ENCODE assay signal across 7 cellular contexts in genomic region chr3:129606522-129607390, GRCh38. TPM values are rescaled to one million over a fixed set of nuclear protein-coding genes. Genes with fewer than 3 reads are reported as not detected.
DNase-seq lines count a peak whose midpoint lies in the region; ATAC-seq, FAIRE-seq and TF ChIP-seq lines count a peak whose summit lies in the region.

TSS of gene PLXND1 (minus strand) at chr3:129606676. CDS start at chr3:129606639, 37 bp downstream.

- H3K27me3 Mint-ChIP-seq in WTC11 (ENCODE audit: low read depth), result peaks cover 39% of the 10 kb centered on the region

- peaks cover 63% of the 10 kb centered on the region for H3K4me1 Mint-ChIP-seq in WTC11

- H3K36me3 ChIP-seq in ectodermal cell (ENCODE audit: control insufficient read depth, insufficient read depth, low read length) (no peaks in the 10 kb centered on the region), HepG2 (replicated peaks in 1 of 2; ENCODE audit: control insufficient read depth in 1 of 2, insufficient read depth in 2 of 2, low read length in 2 of 2) (peaks cover 0 to under 1% of the 10 kb centered on the region in 2 experiments; a peak in 1 of 5 replicates)

- TF ChIP-seq POLR2A in HepG2 (IDR thresholded peaks at IDR 0.05; ENCODE audit: insufficient read depth in 1 of 2, low read depth in 2 of 2, low read length in 2 of 2), result no peak

- H3K4me1 ChIP-seq in ectodermal cell (ENCODE audit: control insufficient read depth, insufficient read depth, low read length), result peaks cover 21% of the 10 kb centered on the region
- peaks cover 74% of the 10 kb centered on the region for H3K4me1 ChIP-seq in HepG2 (ENCODE audit: insufficient read depth, low read length)

- in situ Hi-C loops in HepG2 (cut with HindIII; ENCODE audit: extremely low pct_ligation_motif_present, low pct_unique_long_range_greater_than_20kb), result no loop called here

- ATAC-seq in WTC11 (peak; percentile 50), HepG2 (peak; percentile 54)

- no TSS peak for BruUV-seq in HepG2 (replicated peaks; lab: Mats Ljungman, UMichigan)

- no peak for TF ChIP-seq CTCF in GM12864 (IDR thresholded peaks at IDR 0.05; ENCODE audit: low read depth, low read length, missing control alignments)
- TF ChIP-seq CTCF in WTC11 (IDR thresholded peaks at IDR 0.05), result no peak
- 0 out of 2 replicates have a peak, but pooled peaks have one; percentile 8 for TF ChIP-seq CTCF in HepG2 (CRISPR knock-in tag; IDR thresholded peaks at IDR 0.05)

- no peaks in the 10 kb centered on the region for H3K9me3 Mint-ChIP-seq in WTC11

- H3K4me3 Mint-ChIP-seq in WTC11, result peak within 1 kb of the TSS; percentile 90

- peaks cover 41% of the 10 kb centered on the region for H3K79me2 ChIP-seq in HepG2 (ENCODE audit: insufficient read depth, low read length)

- H3K27me3 ChIP-seq in ectodermal cell (ENCODE audit: control insufficient read depth, insufficient read depth, low read length, poor library complexity, severe bottlenecking) (peaks cover 44% of the 10 kb centered on the region), HepG2 (ENCODE audit: control insufficient read depth in 1 of 2, insufficient read depth in 2 of 2, low read length in 2 of 2) (no peaks in the 10 kb centered on the region; a peak in 1 of 5 replicates)

- H3K9me3 ChIP-seq in ectodermal cell (ENCODE audit: control insufficient read depth, low read length) (no peaks in the 10 kb centered on the region), HepG2 (ENCODE audit: low read length) (no peaks in the 10 kb centered on the region)

- POLR2A ChIA-PET in WTC11 (lab: Charles Lee), result interaction anchor here (0.6 kb wide), 1 partner anchor 43 kb away, joined by 6 read pairs; no protein-coding TSS in a partner anchor
- POLR2A ChIA-PET in HepG2 (lab: Yijun Ruan, JAX), result interaction anchor here (1.1 to 2.7 kb wide), 4 partner anchors 10 to 117 kb away, joined by 3 to 42 read pairs (median 16); no protein-coding TSS in a partner anchor

- no peak within 1 kb of the TSS for H2AFZ ChIP-seq in HepG2 (ENCODE audit: low read length)

- WGBS in ectodermal cell, 2 experiments, result 1% methylated on average over 112 to 115 of the region's 115 CpGs
- WGBS in HepG2 (ENCODE audit: low lambda C conversion rate), result 2% methylated on average over 38 of the region's 115 CpGs

- no peak for DNase-seq in GM12864 (ENCODE audit: low read depth)
- DNase-seq in NCI-H1092 (lab: John Stamatoyannopoulos, UW), result peak; percentile 69
- DNase-seq in WTC11 (ENCODE audit: low spot score), result peak; percentile 63
- no peak for DNase-seq in HepG2 (ENCODE audit: low spot score)
- DNase-seq in stimulated activated CD4-positive, alpha-beta T cell treated with anti-CD3 and anti-CD28 coated beads, Interleukin-4, amount 100 ng/mL, for 24 hours, result peak; percentile 21
- no peak for DNase-seq in HPDE6-E6E7 (ENCODE audit: extremely low spot score)

- H3K27ac ChIP-seq in ectodermal cell (ENCODE audit: insufficient read depth, low read depth, low read length, poor library complexity, severe bottlenecking), result no peak within 1 kb of the TSS
- peak within 1 kb of the TSS; percentile 62 for H3K27ac ChIP-seq in HepG2 (ENCODE audit: extremely low read length, insufficient read depth, low read length)

- CTCF ChIA-PET in WTC11 (lab: Charles Lee) (interaction anchor here (0.8 to 2.6 kb wide), 3 partner anchors 10 to 117 kb away, joined by 3 to 30 read pairs (median 16); no protein-coding TSS in a partner anchor), HepG2 (lab: Yijun Ruan, JAX; ENCODE audit: low intra/inter-chr PET ratio, low total read pairs) (no interaction called here)

- peaks cover 31% of the 10 kb centered on the region for H4K20me1 ChIP-seq in HepG2 (ENCODE audit: insufficient read depth, low read length)

- peak within 1 kb of the TSS; percentile 63; the same call in 1 of the 2 replicates for H3K27ac Mint-ChIP-seq in WTC11

- H3K4me3 ChIP-seq in GM12864 (ENCODE audit: low read depth, low read length), result peak within 1 kb of the TSS; percentile 24
- peak within 1 kb of the TSS; percentile 42 for H3K4me3 ChIP-seq in ectodermal cell (ENCODE audit: insufficient read depth, low read depth, low read length)
- peak within 1 kb of the TSS; percentile 77 to 92 (median 91) for H3K4me3 ChIP-seq in HepG2 (replicated peaks in 1 of 3; ENCODE audit: insufficient read depth in 1 of 3, low read depth in 2 of 3, low read length in 3 of 3)

- TF ChIP-seq EP300 in HepG2 (IDR thresholded peaks at IDR 0.05; ENCODE audit: low read depth in 2 of 2, low read length in 2 of 2) (no peak), HepG2 (CRISPR knock-in tag; IDR thresholded peaks at IDR 0.05; ENCODE audit: borderline replicate concordance) (no peak)

- TF ChIP-seq RAD21 in HepG2 (CRISPR knock-in tag; IDR thresholded peaks at IDR 0.05), result no peak

- peak within 1 kb of the TSS; percentile 96 for H3K4me2 ChIP-seq in HepG2 (ENCODE audit: low read depth, low read length)

- FAIRE-seq in HepG2 (lab: Jason Lieb, UNC), result no peak

- no peaks in the 10 kb centered on the region for H3K36me3 Mint-ChIP-seq in WTC11

- H3K9ac ChIP-seq in HepG2 (ENCODE audit: insufficient read depth, low read depth, low read length), result peak within 1 kb of the TSS; percentile 72

- intact Hi-C loops in HepG2 (cut with micrococcal nuclease; ENCODE audit: unreplicated experiment), result no loop called here

TF ChIP-seq in WTC11, 78 proteins besides CTCF, POLR2A, EP300 and RAD21:
- TF ChIP-seq ZNF121 (CRISPR knock-in tag; IDR thresholded peaks at IDR 0.05), result no peak
- peak; percentile 27 for TF ChIP-seq ZNF423 (CRISPR knock-in tag; IDR thresholded peaks at IDR 0.05)
- TF ChIP-seq, protein P1, sequence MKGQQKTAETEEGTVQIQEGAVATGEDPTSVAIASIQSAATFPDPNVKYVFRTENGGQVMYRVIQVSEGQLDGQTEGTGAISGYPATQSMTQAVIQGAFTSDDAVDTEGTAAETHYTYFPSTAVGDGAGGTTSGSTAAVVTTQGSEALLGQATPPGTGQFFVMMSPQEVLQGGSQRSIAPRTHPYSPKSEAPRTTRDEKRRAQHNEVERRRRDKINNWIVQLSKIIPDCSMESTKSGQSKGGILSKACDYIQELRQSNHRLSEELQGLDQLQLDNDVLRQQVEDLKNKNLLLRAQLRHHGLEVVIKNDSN (CRISPR knock-in tag; IDR thresholded peaks at IDR 0.05), result no peak
- TF ChIP-seq NFE2L1 (CRISPR knock-in tag; IDR thresholded peaks at IDR 0.05), result peak; percentile 59; the same call in 1 of the 2 replicates

TF ChIP-seq in HepG2, 621 proteins besides CTCF, POLR2A, EP300 and RAD21 (continues in another document):
- TF ChIP-seq ASH2L (IDR thresholded peaks at IDR 0.05; ENCODE audit: insufficient read length, low read depth, low read length), result peak; percentile 33
- TF ChIP-seq ONECUT2 (CRISPR knock-in tag; IDR thresholded peaks at IDR 0.05), result no peak
- TF ChIP-seq SP1 (IDR thresholded peaks at IDR 0.05), result no peak
- 0 out of 2 replicates have a peak, but pooled peaks have one; percentile 28 for TF ChIP-seq SP1 (CRISPR knock-in tag; IDR thresholded peaks at IDR 0.05)
- TF ChIP-seq HNRNPL (IDR thresholded peaks at IDR 0.05; ENCODE audit: low read depth, low read length), result 0 out of 2 replicates have a peak, but pooled peaks have one; percentile 45
- 0 out of 2 replicates have a peak, but pooled peaks have one; percentile 17 for TF ChIP-seq ELF3 (CRISPR knock-in tag; IDR thresholded peaks at IDR 0.05)
- peak; percentile 57; the same call in 1 of the 2 replicates for TF ChIP-seq PATZ1 (CRISPR knock-in tag; IDR thresholded peaks at IDR 0.05)
- no peak for TF ChIP-seq LCORL (IDR thresholded peaks at IDR 0.05)
- 0 out of 2 replicates have a peak, but pooled peaks have one; percentile 33 for TF ChIP-seq LCORL (CRISPR knock-in tag; IDR thresholded peaks at IDR 0.05)

RNA-seq across cellular contexts. Expression of gene PLXND1, which starts in this region (rescaled TPM):
- total RNA-seq in WTC11 (2021), result 56.7 to 63.9 TPM (median 57.4 TPM) in 3 replicates
- 24.0 TPM for polyA plus RNA-seq in ectodermal cell (2013, experiment 1 of 4)
- polyA plus RNA-seq in ectodermal cell (2013, experiment 2 of 4), result 29.5 TPM
- 24.5 TPM for polyA plus RNA-seq in ectodermal cell (2013, experiment 3 of 4)
- 31.2 TPM for polyA plus RNA-seq in ectodermal cell (2013, experiment 4 of 4)
- total RNA-seq in HepG2 (2016; rRNA removed; fragmentation: Illumina TruSeq; extraction: Trizol), result 15.9 and 25.3 TPM in 2 replicates
- total RNA-seq in HepG2 (2016; cell fraction: cytosol; rRNA removed; fragmentation: Illumina TruSeq; extraction: Trizol; ENCODE audit: low read depth), result 6.6 and 10.2 TPM in 2 replicates
- 17.4 and 18.7 TPM in 2 replicates for total RNA-seq in HepG2 (2016; cell fraction: insoluble cytoplasmic fraction; rRNA removed; fragmentation: Illumina TruSeq; extraction: Trizol)
- 20.1 and 23.5 TPM in 2 replicates for total RNA-seq in HepG2 (2016; cell fraction: membrane; rRNA removed; fragmentation: Illumina TruSeq; extraction: Trizol)
- total RNA-seq in HepG2 (2016; cell fraction: nucleus; rRNA removed; fragmentation: Illumina TruSeq; extraction: Trizol), result 31.2 and 42.9 TPM in 2 replicates
- polyA plus RNA-seq in HepG2 (2011; rRNA removed), result 42.0 and 51.9 TPM in 2 replicates
- 32.8 and 38.1 TPM in 2 replicates for polyA plus RNA-seq in HepG2 (2011; cell fraction: cytosol; rRNA removed)
- 227 and 266 TPM in 2 replicates for polyA plus RNA-seq in HepG2 (2011; cell fraction: nucleus; rRNA removed)
- polyA plus RNA-seq in HepG2 (2012), result 48.7 and 95.9 TPM in 2 replicates
- polyA plus RNA-seq in HepG2 (2016; cell fraction: cytosol; fragmentation: Illumina TruSeq; extraction: Trizol; ENCODE audit: low read depth), result 4.4 and 4.6 TPM in 2 replicates
- polyA plus RNA-seq in HepG2 (2016; cell fraction: insoluble cytoplasmic fraction; fragmentation: Illumina TruSeq; extraction: Trizol; ENCODE audit: low read depth), result 20.5 and 26.7 TPM in 2 replicates
- polyA plus RNA-seq in HepG2 (2016; cell fraction: membrane; fragmentation: Illumina TruSeq; extraction: Trizol; ENCODE audit: low read depth), result 14.3 and 14.5 TPM in 2 replicates
- 87.9 and 89.2 TPM in 2 replicates for polyA plus RNA-seq in HepG2 (2016; cell fraction: nucleus; fragmentation: Illumina TruSeq; extraction: Trizol; ENCODE audit: insufficient read depth, low read depth)
- 25.6 and 59.9 TPM in 2 replicates for polyA minus RNA-seq in HepG2 (2011; rRNA and poly(A)+ RNA removed; ENCODE audit: low replicate concordance)
- 30.9 and 54.1 TPM in 2 replicates for polyA minus RNA-seq in HepG2 (2011; cell fraction: cytosol; rRNA and poly(A)+ RNA removed)
- 61.7 and 71.7 TPM in 2 replicates for polyA minus RNA-seq in HepG2 (2011; cell fraction: nucleus; rRNA and poly(A)+ RNA removed)

Comparison
In these comparisons a context has a peak if more than half of its experiments do, and no peak if none do; other contexts are left out.
1. DNase-seq: peak in NCI-H1092 (single experiment), WTC11 (single experiment) and stimulated activated CD4-positive, alpha-beta T cell treated with anti-CD3 and anti-CD28 coated beads, Interleukin-4, amount 100 ng/mL, for 24 hours (single experiment); none in GM12864 (single experiment), HepG2 (single experiment) and HPDE6-E6E7 (single experiment).
2. H3K4me3 ChIP-seq: peak in every context shown above with its lines; median percentile 91 in HepG2; 42 in ectodermal cell; 24 in GM12864.